In genomic region chr3:128282392-128283196, GRCh38 we compare ENCODE assay signal across 10 cellular contexts.
DNase-seq lines count a peak whose midpoint lies in the region; ATAC-seq and TF ChIP-seq lines count a peak whose summit lies in the region.
"Had no signal": no experiment of that assay in that cellular context is flagged by ENCODE, and none has a peak within 500 bp of the region (broad histone marks: within the 10 kb centered on the region; RNA-seq: fewer than 3 reads in every experiment).

No MANE protein-coding gene starts in this region.

- TF ChIP-seq CTCF in coronary artery (IDR thresholded peaks at IDR 0.05) (no peak), lung (IDR thresholded peaks at IDR 0.05; ENCODE audit: control extremely low read depth, extremely low read depth) (no peak), tibial artery (IDR thresholded peaks at IDR 0.05) (no peak)

- DNase-seq in NCI-H1092 (lab: John Stamatoyannopoulos, UW) (peak; percentile 38), coronary artery (ENCODE audit: low spot score) (peak; percentile 74), lung (ENCODE audit: low spot score) (peak; percentile 28), tibial artery (peak; percentile 61 to 79), activated T-cell treated with anti-CD3 and anti-CD28 coated beads for 4 hours (no peak), NCI-H1105 (lab: John Stamatoyannopoulos, UW) (no peak), SIG-M5 (lab: John Stamatoyannopoulos, UW) (no peak)
- DNase-seq: DND-41, KBM-7 had no signal

- H3K9me3 ChIP-seq in lung (ENCODE audit: control insufficient read depth in 2 of 2, insufficient read depth in 1 of 2, low read length in 1 of 2) (no peaks in the 10 kb centered on the region), tibial artery (no peaks in the 10 kb centered on the region)

- H3K27ac ChIP-seq in coronary artery (peak overlapping the region; percentile 39 to 41), lung (ENCODE audit: low read depth in 1 of 2, low read length in 1 of 2) (peak overlapping the region; percentile 30 to 32), tibial artery (peak overlapping the region in 1 of 2 donors; percentile 41)

- intact Hi-C loops in tibial artery (cut with DNase I; ENCODE audit: low total_unique reads): no loop called here

- no peak for ATAC-seq in lung (ENCODE audit: insufficient read depth, low FRiP score)
- no peak for ATAC-seq in HG03196 (IDR thresholded peaks at IDR 0.05; ENCODE audit: unreplicated experiment)

- H3K27me3 ChIP-seq in lung (ENCODE audit: control insufficient read depth, insufficient read depth): no peaks in the 10 kb centered on the region
- no peaks in the 10 kb centered on the region for H3K27me3 ChIP-seq in tibial artery

- peaks cover 0 to 2% of the 10 kb centered on the region in 2 donors for H3K36me3 ChIP-seq in lung (ENCODE audit: control insufficient read depth in 2 of 2, insufficient read depth in 2 of 2, low read length in 2 of 2)
- H3K36me3 ChIP-seq in tibial artery: peaks cover 0 to 14% (median 0%) of the 10 kb centered on the region in 3 donors

- H3K4me3 ChIP-seq in coronary artery (no peak overlapping the region), lung (no peak overlapping the region), tibial artery (no peak overlapping the region)

- WGBS in lung, 2 donors: 61 to 83% methylated on average over 16 of the region's 16 CpGs

- H3K4me1 ChIP-seq in lung (ENCODE audit: control insufficient read depth in 2 of 2, insufficient read depth in 2 of 2, low read length in 2 of 2) (peaks cover 0 to 17% of the 10 kb centered on the region in 2 donors), tibial artery (peaks cover 0 to 31% (median 22%) of the 10 kb centered on the region in 4 donors)

Comparison
In these comparisons a context has a peak if more than half of its experiments do, and no peak if none do; other contexts are left out.
1. DNase-seq: peak in NCI-H1092 (single experiment), coronary artery (single experiment), lung (single experiment) and tibial artery (2 of 2); none in activated T-cell treated with anti-CD3 and anti-CD28 coated beads for 4 hours (single experiment), NCI-H1105 (single experiment) and SIG-M5 (single experiment).